8 cellular contexts compared by ENCODE assay signal in the genomic region with DNA sequence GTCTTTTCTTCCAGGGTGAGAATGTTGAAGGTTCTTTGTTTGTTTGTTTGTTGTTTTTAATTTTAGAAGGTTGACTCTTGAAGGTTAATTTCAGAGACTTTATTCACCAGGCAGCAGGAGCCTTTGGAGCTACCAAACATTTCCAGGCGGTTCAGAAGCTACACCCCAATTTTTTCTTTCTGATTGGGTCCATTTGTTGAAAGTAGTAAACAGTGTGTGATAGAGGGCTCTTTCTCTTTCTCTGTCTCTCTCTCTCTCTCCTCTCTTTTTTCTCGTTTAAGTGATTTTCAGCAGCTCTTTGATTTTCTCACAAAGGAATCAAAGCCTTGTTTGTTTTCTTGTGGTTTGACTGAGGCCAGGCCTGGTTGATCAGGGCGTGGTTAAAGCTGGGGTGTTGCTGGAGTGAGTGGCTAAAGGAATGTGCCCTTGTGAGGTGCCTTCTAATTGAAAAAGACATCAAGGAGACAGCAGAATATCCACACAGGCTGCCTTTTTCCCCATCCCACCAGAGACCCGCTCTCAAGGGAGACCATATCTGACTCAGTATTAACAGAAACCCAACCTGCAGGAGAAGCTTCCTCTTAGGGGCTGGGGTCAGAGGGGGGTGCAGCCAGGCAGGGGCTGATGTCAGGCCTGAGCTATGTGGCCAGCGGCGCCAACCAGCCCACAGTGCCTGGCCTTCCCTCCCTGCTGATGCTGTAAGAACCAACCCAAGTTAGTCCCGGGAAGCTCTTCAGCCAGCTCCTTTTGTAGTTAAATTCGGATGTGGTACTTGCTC. TPM values are rescaled to one million over a fixed set of nuclear protein-coding genes. Genes with fewer than 3 reads are reported as not detected.
DNase-seq lines count a peak whose midpoint lies in the region; ATAC-seq and TF ChIP-seq lines count a peak whose summit lies in the region.

No MANE protein-coding gene starts in this region.

- no peaks in the 10 kb centered on the region for H3K27me3 ChIP-seq in WERI-Rb-1 (ENCODE audit: insufficient read depth, low read depth, severe bottlenecking)

- H3K9me3 ChIP-seq in WERI-Rb-1 (ENCODE audit: severe bottlenecking): no peaks in the 10 kb centered on the region

- H3K27ac ChIP-seq in temporal lobe (ENCODE audit: low read depth, low read length) (peak overlapping the region; percentile 95), WERI-Rb-1 (no peak overlapping the region)

- no peak overlapping the region for H3K4me3 ChIP-seq in WERI-Rb-1 (ENCODE audit: low read depth, low read length)

- DNase-seq in HT-29 (ENCODE audit: low spot score) (peak; percentile 77), T47D (ENCODE audit: low read depth in 1 of 2, low spot score in 1 of 2) (peak; percentile 60), kidney glomerular epithelial cell (lab: John Stamatoyannopoulos, UW) (peak; percentile 88), NCI-H1048 (lab: John Stamatoyannopoulos, UW) (no peak), WERI-Rb-1 (no peak)
- DNase-seq in stimulated activated CD4-positive, alpha-beta T cell treated with anti-CD3 and anti-CD28 coated beads, Interleukin-2, amount 100 ng/mL, for 48 hours: no peak

- no peak for TF ChIP-seq CTCF in WERI-Rb-1 (IDR thresholded peaks at IDR 0.05; ENCODE audit: low read depth, low read length)

- no peaks in the 10 kb centered on the region for H3K36me3 ChIP-seq in WERI-Rb-1

- in situ Hi-C loops in T47D (cut with HindIII; ENCODE audit: low pct_unique_long_range_greater_than_20kb, low sequenced_read_pairs): no loop called here

- no peak for ATAC-seq in HG03039 (IDR thresholded peaks at IDR 0.05; ENCODE audit: unreplicated experiment)

RNA-seq across cellular contexts. Expression of gene NAA20, which starts 40.4 kb away (rescaled TPM):
- total RNA-seq in HT-29 (2014; rRNA removed; shearing (Covaris generic)): 49.4 and 50.9 TPM in 2 replicates
- 26.6 TPM for total RNA-seq in temporal lobe

Comparison
In these comparisons a context has a peak if more than half of its experiments do, and no peak if none do; other contexts are left out.
1. DNase-seq: peak in HT-29 (single experiment), T47D (2 of 2) and kidney glomerular epithelial cell (single experiment); none in stimulated activated CD4-positive, alpha-beta T cell treated with anti-CD3 and anti-CD28 coated beads, Interleukin-2, amount 100 ng/mL, for 48 hours (0 of 2), NCI-H1048 (single experiment) and WERI-Rb-1 (single experiment).